16 cellular contexts compared by ENCODE assay signal in genomic region chr13:79456051-79456450, GRCh38.
"Had no signal": no experiment of that assay in that cellular context is flagged by ENCODE, and none has a peak within 500 bp of the region (broad histone marks: within the 10 kb centered on the region; RNA-seq: fewer than 3 reads in every experiment).

No MANE protein-coding gene starts in this region.

- DNase-seq: activated CD4-positive, alpha-beta T cell treated with anti-CD3 and anti-CD28 coated beads for 48 hours; activated CD8-positive, alpha-beta memory T cell treated with anti-CD3 and anti-CD28 coated beads for 24 hours; activated effector memory CD4-positive, alpha-beta T cell treated with anti-CD3 and anti-CD28 coated beads, Interleukin-2, amount 50 U/mL, for 16 hours; dorsolateral prefrontal cortex; endodermal cell; erythroblast; midbrain; pancreas; sigmoid colon; thyroid gland had no signal

- H3K4me3 ChIP-seq: dorsolateral prefrontal cortex, hepatocyte, lung, pancreas, sigmoid colon, thyroid gland, vagina had no signal

- ATAC-seq: pancreas; stimulated activated memory B cell treated with anti-CD40 and anti-IgM and Interleukin-4, amounts not matched to agents 10 μg/mL and 1 μg/mL and 100 μg/mL, for 72 hours; WTC11 had no signal

- H3K9me3 Mint-ChIP-seq: activated naive CD4-positive, alpha-beta T cell treated with anti-CD3 and anti-CD28 coated beads, Interleukin-2, amount 50 U/mL, for 24 hours; endodermal cell; stimulated activated memory B cell treated with anti-CD40 and anti-IgM and Interleukin-4, amounts not matched to agents 10 μg/mL and 1 μg/mL and 100 μg/mL, for 72 hours; WTC11 had no signal

- H3K36me3 Mint-ChIP-seq: activated naive CD4-positive, alpha-beta T cell treated with anti-CD3 and anti-CD28 coated beads, Interleukin-2, amount 50 U/mL, for 24 hours; stimulated activated memory B cell treated with anti-CD40 and anti-IgM and Interleukin-4, amounts not matched to agents 10 μg/mL and 1 μg/mL and 100 μg/mL, for 72 hours; WTC11 had no signal

- H3K4me1 Mint-ChIP-seq: endodermal cell had no signal

- H3K4me3 Mint-ChIP-seq: activated naive CD4-positive, alpha-beta T cell treated with anti-CD3 and anti-CD28 coated beads, Interleukin-2, amount 50 U/mL, for 24 hours; endodermal cell; stimulated activated memory B cell treated with anti-CD40 and anti-IgM and Interleukin-4, amounts not matched to agents 10 μg/mL and 1 μg/mL and 100 μg/mL, for 72 hours; WTC11 had no signal

- H3K27ac Mint-ChIP-seq: endodermal cell; stimulated activated memory B cell treated with anti-CD40 and anti-IgM and Interleukin-4, amounts not matched to agents 10 μg/mL and 1 μg/mL and 100 μg/mL, for 72 hours; WTC11 had no signal
